14 cellular contexts compared by ENCODE assay signal in genomic region chr9:34338664-34339063, GRCh38. TPM values are rescaled to one million over a fixed set of nuclear protein-coding genes. Genes with fewer than 3 reads are reported as not detected.
DNase-seq lines count a peak whose midpoint lies in the region; ATAC-seq and TF ChIP-seq lines count a peak whose summit lies in the region.
"Had no signal": no experiment of that assay in that cellular context is flagged by ENCODE, and none has a peak within 500 bp of the region (broad histone marks: within the 10 kb centered on the region; RNA-seq: fewer than 3 reads in every experiment).

No MANE protein-coding gene starts in this region.

- H3K4me1 ChIP-seq in gastrocnemius medialis = peaks cover 24 to 32% of the 10 kb centered on the region in 2 donors
- H3K4me1 ChIP-seq: SJSA1 had no signal

- H3K27me3 ChIP-seq in gastrocnemius medialis = no peaks in the 10 kb centered on the region
- H3K27me3 ChIP-seq in H7 (ENCODE audit: control insufficient read depth, insufficient read depth, low read length) = no peaks in the 10 kb centered on the region
- H3K27me3 ChIP-seq: BLaER1, SJSA1 had no signal

- DNase-seq in medulla oblongata (ENCODE audit: extremely low spot score) (peak; percentile 84), gastrocnemius medialis (peak in 1 of 2 donors; percentile 70), NCI-H1694 (lab: John Stamatoyannopoulos, UW) (no peak), NCI-H1694 treated with DMSO at 0.1 percent for 48 hours (lab: John Stamatoyannopoulos, UW) (no peak), H7 (no peak)
- DNase-seq: DMS 273 treated with DMSO at 0.1 percent for 48 hours, NCI-H1436 treated with DMSO at 0.1 percent for 48 hours, NCI-H2227 treated with DMSO at 0.1 percent for 48 hours, NCI-H526 had no signal

- TF ChIP-seq CTCF in gastrocnemius medialis (IDR thresholded peaks at IDR 0.05 in 4 of 5, conservative IDR thresholded peaks at IDR 0.05 in 1 of 5) = no peak

- in situ Hi-C loops in gastrocnemius medialis (cut with MboI; ENCODE audit: low sequenced_read_pairs in 4 of 4) = loop anchor here in 3 of 4 donors (5.0 kb wide), 1 partner anchor 39 kb away; the partner anchor contains the start of gene MYORG (in 3 of the 3)

- ATAC-seq in gastrocnemius medialis (peak in 1 of 2 donors; percentile 54), HG03280 (IDR thresholded peaks at IDR 0.05; ENCODE audit: unreplicated experiment) (no peak)

- no peak for TF ChIP-seq POLR2A in gastrocnemius medialis (IDR thresholded peaks at IDR 0.05)

- peaks cover 0 to 7% of the 10 kb centered on the region in 2 donors for H3K36me3 ChIP-seq in gastrocnemius medialis
- peaks cover 9% of the 10 kb centered on the region for H3K36me3 ChIP-seq in H7 (replicated peaks; ENCODE audit: control insufficient read depth, insufficient read depth, low read length)
- H3K36me3 ChIP-seq: SJSA1 had no signal

- H3K27ac ChIP-seq in angular gyrus (ENCODE audit: low read depth, low read length) (peak overlapping the region; percentile 31), cingulate gyrus (ENCODE audit: low read depth, low read length) (peak overlapping the region; percentile 19), gastrocnemius medialis (peak overlapping the region in 3 of 4 donors; percentile 16 to 88 (median 55))
- H3K27ac ChIP-seq: BLaER1, SJSA1 had no signal

- intact Hi-C loops in gastrocnemius medialis (cut with DNase I; ENCODE audit: low total_unique reads) = no loop called here

- no peaks in the 10 kb centered on the region for H3K9me3 ChIP-seq in gastrocnemius medialis
- H3K9me3 ChIP-seq: BLaER1, SJSA1 had no signal

- no peak overlapping the region for H3K4me3 ChIP-seq in gastrocnemius medialis
- H3K4me3 ChIP-seq in H7 (ENCODE audit: insufficient read depth, low read depth, low read length) = no peak overlapping the region
- H3K4me3 ChIP-seq: BLaER1, SJSA1 had no signal

RNA-seq across cellular contexts. Expression of gene NUDT2, which starts 9.3 kb away (rescaled TPM):
- 10 to 100 TPM in 3 of 4 donors, 1 to 10 TPM in 1; 8.2 to 19.9 (median 16.1) TPM for total RNA-seq in gastrocnemius medialis
- total RNA-seq in H7 (2014; rRNA removed; shearing (Covaris generic)) = 28.6 and 32.4 TPM in 2 replicates

RNA-seq across cellular contexts. Expression of gene KIF24, which starts 9.6 kb away (rescaled TPM):
- total RNA-seq in gastrocnemius medialis = under 1 TPM; 0.13 to 0.68 (median 0.50) TPM
- total RNA-seq in H7 (2014; rRNA removed; shearing (Covaris generic)) = 4.5 and 4.7 TPM in 2 replicates

RNA-seq across cellular contexts. Expression of gene MYORG, which starts 38.0 kb away (rescaled TPM):
- 100 to 1,000 TPM in 1 of 4 donors, 10 to 100 TPM in 2, 1 to 10 TPM in 1; 8.6 to 149 (median 49.5) TPM for total RNA-seq in gastrocnemius medialis
- total RNA-seq in H7 (2014; rRNA removed; shearing (Covaris generic)) = 12.3 and 19.8 TPM in 2 replicates
